Comparison of ENCODE assay signal across 8 cellular contexts in genomic region chr1:156689035-156689959, GRCh38. TPM values are rescaled to one million over a fixed set of nuclear protein-coding genes. Genes with fewer than 3 reads are reported as not detected.
A peak's percentile ranks its signal among the peaks of the same experiment; 100 is the strongest.
DNase-seq lines count a peak whose midpoint lies in the region; ATAC-seq and TF ChIP-seq lines count a peak whose summit lies in the region.

No MANE protein-coding gene starts in this region.

- DNase-seq in KBM-7 (peak; percentile 88), OCI-M2 (lab: John Stamatoyannopoulos, UW; ENCODE audit: unreplicated experiment) (peak; percentile 66), activated T-cell treated with anti-CD3 and anti-CD28 coated beads for 24 hours (ENCODE audit: low read depth) (peak; percentile 68), erythroblast (lab: John Stamatoyannopoulos, UW) (peak; percentile 75 to 81), naive B cell (peak; percentile 70)
- DNase-seq in stimulated activated CD8-positive, alpha-beta memory T cell treated with anti-CD3 and anti-CD28 coated beads, Interleukin-7, amount 100 ng/mL, for 4 hours (ENCODE audit: low read depth in 2 of 2), result peak; percentile 58 to 62

- peak; percentile 95 for ATAC-seq in naive B cell (ENCODE audit: low read depth in 2 of 2)
- no peak for ATAC-seq in HG03469 (IDR thresholded peaks at IDR 0.05; ENCODE audit: unreplicated experiment)

- H3K27me3 Mint-ChIP-seq in naive B cell, result peaks cover 49 to 72% (median 61%) of the 10 kb centered on the region in 3 donors

- no peaks in the 10 kb centered on the region for H3K9me3 Mint-ChIP-seq in naive B cell

- peak overlapping the region in 1 of 6 donors; percentile 40 for H3K27ac Mint-ChIP-seq in naive B cell

- TF ChIP-seq CTCF in GM12875 (IDR thresholded peaks at IDR 0.05; ENCODE audit: borderline replicate concordance, insufficient read depth, low read depth, low read length), result peak; percentile 94

- peaks cover 0 to 9% of the 10 kb centered on the region in 2 donors for H3K36me3 Mint-ChIP-seq in naive B cell

- H3K4me1 Mint-ChIP-seq in naive B cell, result peaks cover 18 to 32% (median 26%) of the 10 kb centered on the region in 3 donors

- no peak overlapping the region for H3K4me3 ChIP-seq in GM12875 (ENCODE audit: low read depth, low read length)

- no peak for TF ChIP-seq POLR2A in erythroblast (IDR thresholded peaks at IDR 0.05; ENCODE audit: low read length)

- in situ Hi-C loops in KBM-7 (cut with MboI; ENCODE audit: low pct_unique_long_range_greater_than_20kb, low sequenced_read_pairs), result no loop called here

- H3K4me3 Mint-ChIP-seq in naive B cell, result no peak overlapping the region

RNA-seq across cellular contexts. Expression of gene NES, which starts 12.1 kb away (rescaled TPM):
- polyA plus RNA-seq in naive B cell (ENCODE audit: low read depth in 6 of 6), result not detected

RNA-seq across cellular contexts. Expression of gene CRABP2, which starts 16.1 kb away (rescaled TPM):
- under 1 TPM in 1 of 6 donors, not detected in 5; 0.29 TPM for polyA plus RNA-seq in naive B cell (ENCODE audit: low read depth in 6 of 6)

RNA-seq across cellular contexts. Expression of gene METTL25B, which starts 39.0 kb away (rescaled TPM):
- 10 to 100 TPM in 3 of 6 donors, 1 to 10 TPM in 3; 6.9 to 14.4 (median 9.6) TPM for polyA plus RNA-seq in naive B cell (ENCODE audit: low read depth in 6 of 6)

RNA-seq across cellular contexts. Expression of gene ISG20L2, which starts 39.3 kb away (rescaled TPM):
- 10 to 100 TPM; 14.3 to 35.0 (median 26.3) TPM for polyA plus RNA-seq in naive B cell (ENCODE audit: low read depth in 6 of 6)

RNA-seq across cellular contexts. Expression of gene BCAN, which starts 47.4 kb away (rescaled TPM):
- polyA plus RNA-seq in naive B cell (ENCODE audit: low read depth in 6 of 6), result not detected
